In the genomic region with DNA sequence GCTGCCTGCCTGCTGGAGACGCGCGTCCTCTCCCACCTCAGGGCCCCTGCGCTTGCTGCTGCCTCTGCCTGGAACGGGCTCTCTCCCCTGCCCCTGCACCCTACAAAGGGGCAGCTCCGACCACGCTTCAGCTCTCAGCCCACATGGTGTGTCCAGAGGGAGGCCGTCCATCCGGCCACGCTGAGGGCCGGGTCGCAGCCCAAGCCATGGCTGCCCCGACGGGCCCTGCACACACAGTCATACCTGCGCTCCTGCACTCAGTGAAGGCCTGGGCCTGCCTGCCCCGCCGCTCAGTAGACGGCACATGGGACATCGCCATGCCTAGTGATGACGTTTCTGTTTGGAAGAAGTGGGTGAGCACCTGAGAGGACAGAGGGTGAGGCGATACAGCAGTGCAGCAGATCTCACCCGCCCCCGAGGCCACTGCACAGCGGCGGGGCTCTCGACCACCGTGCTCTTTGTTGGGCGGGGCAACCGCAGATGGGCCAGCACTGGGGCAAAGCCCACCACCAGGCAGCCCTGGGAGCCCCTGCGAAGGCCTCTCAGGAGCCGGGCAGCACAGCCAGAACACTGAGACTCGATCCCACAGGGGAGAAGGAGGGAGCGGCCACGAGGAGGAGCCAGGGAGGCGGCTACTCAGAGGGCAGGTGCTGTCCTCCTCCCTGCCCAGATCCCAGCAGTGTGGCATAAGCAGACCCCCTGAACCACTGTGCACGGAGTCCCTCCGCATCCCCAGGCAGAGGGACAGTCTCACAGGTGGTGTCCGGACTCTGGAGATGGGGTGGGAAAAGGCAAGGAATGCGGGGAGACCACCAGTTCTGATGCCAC, we compare ENCODE assay signal across 12 cellular contexts.
DNase-seq lines count a peak whose midpoint lies in the region; ATAC-seq, FAIRE-seq and TF ChIP-seq lines count a peak whose summit lies in the region.
"Had no signal": no experiment of that assay in that cellular context is flagged by ENCODE, and none has a peak within 500 bp of the region (broad histone marks: within the 10 kb centered on the region; RNA-seq: fewer than 3 reads in every experiment).

No MANE protein-coding gene starts in this region.

- H4K20me1 ChIP-seq in smooth muscle cell (ENCODE audit: low read depth): peaks cover 6% of the 10 kb centered on the region

- no peak for ATAC-seq in activated CD8-positive, alpha-beta T cell treated with anti-CD3 and anti-CD28 coated beads for 36 hours
- no peak for ATAC-seq in pancreas
- no peak for ATAC-seq in HG03108 (IDR thresholded peaks at IDR 0.05; ENCODE audit: unreplicated experiment)

- no peaks in the 10 kb centered on the region for H3K27me3 ChIP-seq in CD8-positive, alpha-beta memory T cell (ENCODE audit: insufficient read depth, low read length, poor library complexity, severe bottlenecking)
- H3K27me3 ChIP-seq in iPS-18a (ENCODE audit: control insufficient read depth, insufficient read depth, low read length) (no peaks in the 10 kb centered on the region), smooth muscle cell (ENCODE audit: low read depth) (no peaks in the 10 kb centered on the region), pancreas (no peaks in the 10 kb centered on the region)

- DNase-seq in CD8-positive, alpha-beta memory T cell: no peak
- DNase-seq in activated CD8-positive, alpha-beta T cell treated with anti-CD3 and anti-CD28 coated beads for 36 hours: no peak
- no peak for DNase-seq in smooth muscle cell (lab: John Stamatoyannopoulos, UW; ENCODE audit: unreplicated experiment)
- DNase-seq in NCI-H1930 (lab: John Stamatoyannopoulos, UW): no peak
- DNase-seq in pancreas: no peak
- no peak for DNase-seq in activated CD4-positive, CD25-positive, alpha-beta regulatory T cell (lab: John Stamatoyannopoulos, UW)
- DNase-seq: Calu3, NCI-H2029 treated with DMSO at 0.1 percent for 48 hours had no signal

- H3K79me2 ChIP-seq in smooth muscle cell (ENCODE audit: low read depth): no peaks in the 10 kb centered on the region

- no peak for FAIRE-seq in pancreas (lab: Jason Lieb, UNC)

- H3K27me3 Mint-ChIP-seq in CD8-positive, alpha-beta memory T cell: peaks cover 0 to 8% of the 10 kb centered on the region in 2 donors
- H3K27me3 Mint-ChIP-seq in activated CD8-positive, alpha-beta T cell treated with anti-CD3 and anti-CD28 coated beads for 36 hours: no peaks in the 10 kb centered on the region
- H3K27me3 Mint-ChIP-seq: memory B cell had no signal

- H3K36me3 ChIP-seq in CD8-positive, alpha-beta memory T cell (ENCODE audit: insufficient read depth, low read length): no peaks in the 10 kb centered on the region
- no peaks in the 10 kb centered on the region for H3K36me3 ChIP-seq in iPS-18a (ENCODE audit: control insufficient read depth, low read depth, low read length)
- H3K36me3 ChIP-seq in smooth muscle cell (ENCODE audit: low read depth): no peaks in the 10 kb centered on the region
- no peaks in the 10 kb centered on the region for H3K36me3 ChIP-seq in pancreas

- H3K4me3 Mint-ChIP-seq in CD8-positive, alpha-beta memory T cell: peak overlapping the region in 1 of 7 donors; percentile 59
- H3K4me3 Mint-ChIP-seq in activated CD8-positive, alpha-beta T cell treated with anti-CD3 and anti-CD28 coated beads for 36 hours: peak overlapping the region; percentile 49
- H3K4me3 Mint-ChIP-seq: memory B cell; T-helper 1 cell treated with Interleukin-12 subunit alpha and Interleukin-12 subunit beta and Interleukin-4 antibody, amounts not matched to agents 30 μg/mL and 1 μg/mL, for 36 hours had no signal

- peaks cover 0 to 2% (median 0%) of the 10 kb centered on the region in 3 donors for H3K36me3 Mint-ChIP-seq in CD8-positive, alpha-beta memory T cell
- peaks cover 2% of the 10 kb centered on the region for H3K36me3 Mint-ChIP-seq in activated CD8-positive, alpha-beta T cell treated with anti-CD3 and anti-CD28 coated beads for 36 hours (ENCODE audit: low read depth)

- no peak for TF ChIP-seq CTCF in activated CD8-positive, alpha-beta T cell treated with anti-CD3 and anti-CD28 coated beads for 36 hours (IDR thresholded peaks at IDR 0.05)
- TF ChIP-seq CTCF in smooth muscle cell (IDR thresholded peaks at IDR 0.05; ENCODE audit: borderline replicate concordance, insufficient read depth, poor library complexity, severe bottlenecking) (no peak), pancreas (IDR thresholded peaks at IDR 0.05) (no peak)

- 96% methylated on average over 39 of the region's 39 CpGs for WGBS in smooth muscle cell (ENCODE audit: low lambda C conversion rate)
- WGBS in pancreas, 2 donors: 93 to 97% methylated on average over 37 to 39 of the region's 39 CpGs

- H2AFZ ChIP-seq in smooth muscle cell (ENCODE audit: low read depth): no peak overlapping the region

- peak overlapping the region; percentile 39 for H3K4me3 ChIP-seq in CD8-positive, alpha-beta memory T cell (ENCODE audit: low read length)
- H3K4me3 ChIP-seq in iPS-18a (ENCODE audit: low read length): no peak overlapping the region
- H3K4me3 ChIP-seq in smooth muscle cell: no peak overlapping the region
- no peak overlapping the region for H3K4me3 ChIP-seq in pancreas

- POLR2A ChIA-PET in CD8-positive, alpha-beta memory T cell (lab: Charles Lee): no interaction called here
- POLR2A ChIA-PET in activated CD8-positive, alpha-beta T cell treated with anti-CD3 and anti-CD28 coated beads for 36 hours (lab: Charles Lee): no interaction called here

- intact Hi-C loops in activated CD8-positive, alpha-beta T cell treated with anti-CD3 and anti-CD28 coated beads for 36 hours (cut with micrococcal nuclease): no loop called here
- intact Hi-C loops in pancreas (cut with DNase I): no loop called here

- H3K4me1 ChIP-seq in CD8-positive, alpha-beta memory T cell (ENCODE audit: insufficient read depth, low read length): peaks cover 40% of the 10 kb centered on the region
- peaks cover 12% of the 10 kb centered on the region for H3K4me1 ChIP-seq in iPS-18a (ENCODE audit: control insufficient read depth, low read depth, low read length)
- H3K4me1 ChIP-seq in smooth muscle cell (ENCODE audit: low read depth): peaks cover 40% of the 10 kb centered on the region
- H3K4me1 ChIP-seq in pancreas: no peaks in the 10 kb centered on the region

- H3K27ac ChIP-seq in CD8-positive, alpha-beta memory T cell (ENCODE audit: low read depth, low read length): no peak overlapping the region
- peak overlapping the region; percentile 75 for H3K27ac ChIP-seq in iPS-18a (ENCODE audit: low read length)
- H3K27ac ChIP-seq in smooth muscle cell (ENCODE audit: low read depth): peak overlapping the region; percentile 76
- no peak overlapping the region for H3K27ac ChIP-seq in pancreas

- H3K9ac ChIP-seq in iPS-18a (ENCODE audit: low read length): peak overlapping the region; percentile 56
- H3K9ac ChIP-seq in smooth muscle cell (ENCODE audit: low read depth): peak overlapping the region; percentile 15

- CTCF ChIA-PET in CD8-positive, alpha-beta memory T cell (lab: Charles Lee): interaction anchor here (1.6 kb wide), 1 partner anchor 16 kb away, joined by 12 read pairs; no protein-coding TSS in a partner anchor
- CTCF ChIA-PET in activated CD8-positive, alpha-beta T cell treated with anti-CD3 and anti-CD28 coated beads for 36 hours (lab: Charles Lee): interaction anchor here (1.4 to 2.1 kb wide), 2 partner anchors 17 to 33 kb away, joined by 3 to 6 read pairs; no protein-coding TSS in a partner anchor

- H3K4me1 Mint-ChIP-seq in CD8-positive, alpha-beta memory T cell: peaks cover 31 to 49% (median 43%) of the 10 kb centered on the region in 3 donors
- peaks cover 54% of the 10 kb centered on the region for H3K4me1 Mint-ChIP-seq in activated CD8-positive, alpha-beta T cell treated with anti-CD3 and anti-CD28 coated beads for 36 hours (ENCODE audit: low read depth)

- H3K27ac Mint-ChIP-seq in CD8-positive, alpha-beta memory T cell: peak overlapping the region in 3 of 8 donors; percentile 29 to 81 (median 54)
- H3K27ac Mint-ChIP-seq in activated CD8-positive, alpha-beta T cell treated with anti-CD3 and anti-CD28 coated beads for 36 hours: peak overlapping the region; percentile 81

- peak overlapping the region; percentile 82 for H3K4me2 ChIP-seq in smooth muscle cell

- no peaks in the 10 kb centered on the region for H3F3A ChIP-seq in smooth muscle cell (ENCODE audit: low read depth)

- no peaks in the 10 kb centered on the region for H3K9me3 ChIP-seq in CD8-positive, alpha-beta memory T cell (ENCODE audit: low read length)
- H3K9me3 ChIP-seq in iPS-18a (ENCODE audit: control insufficient read depth, low read depth, low read length): no peaks in the 10 kb centered on the region
- H3K9me3 ChIP-seq in smooth muscle cell (replicated peaks; ENCODE audit: low read depth): no peaks in the 10 kb centered on the region
- H3K9me3 ChIP-seq in pancreas: no peaks in the 10 kb centered on the region

- H3K9me3 Mint-ChIP-seq in CD8-positive, alpha-beta memory T cell: peaks cover 0 to 2% (median 0%) of the 10 kb centered on the region in 5 donors
- H3K9me3 Mint-ChIP-seq in activated CD8-positive, alpha-beta T cell treated with anti-CD3 and anti-CD28 coated beads for 36 hours: no peaks in the 10 kb centered on the region
- H3K9me3 Mint-ChIP-seq: T-helper 1 cell treated with Interleukin-12 subunit alpha and Interleukin-12 subunit beta and Interleukin-4 antibody, amounts not matched to agents 30 μg/mL and 1 μg/mL, for 36 hours had no signal

Comparison
In these comparisons a context has a peak if more than half of its experiments do, and no peak if none do; other contexts are left out.
1. H3K27ac ChIP-seq: peak in iPS-18a (single experiment) and smooth muscle cell (single experiment); none in CD8-positive, alpha-beta memory T cell (single experiment) and pancreas (0 of 4).